In genomic region chr11:8899119-8899753, GRCh38 we compare ENCODE assay signal across 38 cellular contexts. TPM values are rescaled to one million over a fixed set of nuclear protein-coding genes. Genes with fewer than 3 reads are reported as not detected.
"Had no signal": no experiment of that assay in that cellular context is flagged by ENCODE, and none has a peak within 500 bp of the region (broad histone marks: within the 10 kb centered on the region; RNA-seq: fewer than 3 reads in every experiment).

No MANE protein-coding gene starts in this region.

- H3K27ac ChIP-seq: adrenal gland, breast epithelium, cardiac muscle cell, colonic mucosa, epithelial cell of prostate, esophagus squamous epithelium, gastroesophageal sphincter, heart right ventricle, hepatocyte had no signal

- ATAC-seq: activated CD4-positive, alpha-beta T cell treated with anti-CD3 and anti-CD28 coated beads for 36 hours; activated CD8-positive, alpha-beta memory T cell treated with anti-CD3 and anti-CD28 coated beads, Interleukin-2, amount 10 ng/mL, durations not matched to agents 7 days and 5 days; activated CD8-positive, alpha-beta T cell treated with anti-CD3 and anti-CD28 coated beads, Interleukin-2, amount 10 ng/mL, durations not matched to agents 7 days and 5 days; activated naive CD8-positive, alpha-beta T cell treated with anti-CD3 and anti-CD28 coated beads, Interleukin-2, amount 50 U/mL, for 24 hours; gastroesophageal sphincter; heart right ventricle had no signal

- H3K4me1 ChIP-seq: adrenal gland, breast epithelium, colonic mucosa, esophagus squamous epithelium, gastroesophageal sphincter, heart right ventricle had no signal

- H3K36me3 ChIP-seq: adrenal gland, breast epithelium, cardiac muscle cell, colonic mucosa, esophagus squamous epithelium, gastroesophageal sphincter, heart right ventricle had no signal

- FAIRE-seq: endometrium, endothelial cell of umbilical vein had no signal

- DNase-seq: activated CD4-positive, alpha-beta memory T cell treated with anti-CD3 and anti-CD28 coated beads for 36 hours; activated CD4-positive, alpha-beta T cell treated with anti-CD3 and anti-CD28 coated beads for 36 hours; activated CD4-positive, alpha-beta T cell treated with anti-CD3 and anti-CD28 coated beads, Interleukin-2, amount 10 ng/mL, durations not matched to agents 24 days and 14 days; activated CD4-positive, CD25-positive, alpha-beta regulatory T cell; activated CD4-positive, CD25-positive, alpha-beta regulatory T cell treated with anti-CD3 and anti-CD28 coated beads, Interleukin-2, amount 50 U/mL, for 72 hours; activated CD8-positive, alpha-beta memory T cell treated with anti-CD3 and anti-CD28 coated beads, Interleukin-2, amount 10 ng/mL, durations not matched to agents 7 days and 5 days; activated CD8-positive, alpha-beta memory T cell treated with anti-CD3 and anti-CD28 coated beads, Interleukin-2, amount 50 U/mL, for 4 hours; activated CD8-positive, alpha-beta T cell treated with anti-CD3 and anti-CD28 coated beads, Interleukin-2, amount 10 ng/mL, durations not matched to agents 7 days and 5 days; activated effector memory CD4-positive, alpha-beta T cell treated with anti-CD3 and anti-CD28 coated beads, Interleukin-2, amount 50 U/mL, for 16 hours; activated naive CD4-positive, alpha-beta T cell treated with anti-CD3 and anti-CD28 coated beads for 36 hours; activated naive CD8-positive, alpha-beta T cell treated with anti-CD3 and anti-CD28 coated beads for 36 hours; activated naive CD8-positive, alpha-beta T cell treated with anti-CD3 and anti-CD28 coated beads, Interleukin-2, amount 50 U/mL, for 24 hours; activated T-cell treated with anti-CD3 and anti-CD28 coated beads, Interleukin-2, amount 50 U/mL, for 1 hour; activated T-cell treated with anti-CD3 and anti-CD28 coated beads, Interleukin-2, amount 50 U/mL, for 48 hours; adrenal gland; amygdala; aorta; central memory CD4-positive, alpha-beta T cell; cerebellar nuclear complex; colonic mucosa; effector CD8-positive, alpha-beta T cell; esophagus squamous epithelium; foreskin melanocyte; heart right ventricle had no signal

- H3K9me3 ChIP-seq: colonic mucosa had no signal

- H3K4me3 ChIP-seq: adrenal gland, breast epithelium, cardiac muscle cell, colonic mucosa, esophagus squamous epithelium, gastroesophageal sphincter, heart right ventricle, hepatocyte had no signal

- H3K27me3 ChIP-seq: adrenal gland, breast epithelium, cardiac muscle cell, colonic mucosa, esophagus squamous epithelium, gastroesophageal sphincter, heart right ventricle, hepatocyte had no signal

RNA-seq across cellular contexts. Expression of gene C11orf16, which starts 33.5 kb away (rescaled TPM):
- total RNA-seq: activated CD4-positive, alpha-beta memory T cell treated with anti-CD3 and anti-CD28 coated beads for 36 hours; activated CD4-positive, alpha-beta T cell treated with anti-CD3 and anti-CD28 coated beads for 36 hours; activated CD4-positive, alpha-beta T cell treated with anti-CD3 and anti-CD28 coated beads, Interleukin-2, amount 10 ng/mL, durations not matched to agents 24 days and 14 days; activated CD8-positive, alpha-beta memory T cell treated with anti-CD3 and anti-CD28 coated beads for 36 hours; activated CD8-positive, alpha-beta memory T cell treated with anti-CD3 and anti-CD28 coated beads, Interleukin-2, amount 10 ng/mL, durations not matched to agents 7 days and 5 days; activated CD8-positive, alpha-beta T cell treated with anti-CD3 and anti-CD28 coated beads, Interleukin-2, amount 10 ng/mL, durations not matched to agents 7 days and 5 days; activated naive CD4-positive, alpha-beta T cell treated with anti-CD3 and anti-CD28 coated beads for 36 hours; activated naive CD8-positive, alpha-beta T cell treated with anti-CD3 and anti-CD28 coated beads for 36 hours; activated T-helper 1 cell treated with anti-CD3 and anti-CD28 coated beads, Interleukin-12 subunit alpha, Interleukin-12 subunit beta, Interleukin-2, Interleukin-4 antibody, amounts not matched to agents 30 ng/mL and 10 ng/mL and 1 ng/mL, durations not matched to agents 14 hours and 24 hours and 36 hours; activated T-helper 2 cell treated with anti-CD3 and anti-CD28 coated beads, Interferon-gamma antibody, Interleukin-2, Interleukin-4, amounts not matched to agents 10 μg/mL and 5 μg/mL and 100 μg/mL, durations not matched to agents 14 hours and 24 hours and 36 hours; adrenal gland; aorta; breast epithelium; cardiac muscle cell; colonic mucosa; dermis microvascular lymphatic vessel endothelial cell; endothelial cell of umbilical vein; esophagus squamous epithelium; fibroblast of lung; fibroblast of villous mesenchyme; gastroesophageal sphincter; glomerular endothelial cell; hepatocyte had no signal

RNA-seq across cellular contexts. Expression of gene ASCL3, which starts 43.6 kb away (rescaled TPM):
- total RNA-seq: activated CD4-positive, alpha-beta memory T cell treated with anti-CD3 and anti-CD28 coated beads for 36 hours; activated CD4-positive, alpha-beta T cell treated with anti-CD3 and anti-CD28 coated beads for 36 hours; activated CD4-positive, alpha-beta T cell treated with anti-CD3 and anti-CD28 coated beads, Interleukin-2, amount 10 ng/mL, durations not matched to agents 24 days and 14 days; activated CD8-positive, alpha-beta memory T cell treated with anti-CD3 and anti-CD28 coated beads for 36 hours; activated CD8-positive, alpha-beta memory T cell treated with anti-CD3 and anti-CD28 coated beads, Interleukin-2, amount 10 ng/mL, durations not matched to agents 7 days and 5 days; activated CD8-positive, alpha-beta T cell treated with anti-CD3 and anti-CD28 coated beads, Interleukin-2, amount 10 ng/mL, durations not matched to agents 7 days and 5 days; activated naive CD4-positive, alpha-beta T cell treated with anti-CD3 and anti-CD28 coated beads for 36 hours; activated naive CD8-positive, alpha-beta T cell treated with anti-CD3 and anti-CD28 coated beads for 36 hours; activated T-helper 1 cell treated with anti-CD3 and anti-CD28 coated beads, Interleukin-12 subunit alpha, Interleukin-12 subunit beta, Interleukin-2, Interleukin-4 antibody, amounts not matched to agents 30 ng/mL and 10 ng/mL and 1 ng/mL, durations not matched to agents 14 hours and 24 hours and 36 hours; activated T-helper 2 cell treated with anti-CD3 and anti-CD28 coated beads, Interferon-gamma antibody, Interleukin-2, Interleukin-4, amounts not matched to agents 10 μg/mL and 5 μg/mL and 100 μg/mL, durations not matched to agents 14 hours and 24 hours and 36 hours; adrenal gland; aorta; breast epithelium; cardiac muscle cell; colonic mucosa; dermis microvascular lymphatic vessel endothelial cell; endothelial cell of umbilical vein; esophagus squamous epithelium; fibroblast of lung; fibroblast of villous mesenchyme; gastroesophageal sphincter; glomerular endothelial cell; heart right ventricle; hepatocyte had no signal
